In the genomic region with DNA sequence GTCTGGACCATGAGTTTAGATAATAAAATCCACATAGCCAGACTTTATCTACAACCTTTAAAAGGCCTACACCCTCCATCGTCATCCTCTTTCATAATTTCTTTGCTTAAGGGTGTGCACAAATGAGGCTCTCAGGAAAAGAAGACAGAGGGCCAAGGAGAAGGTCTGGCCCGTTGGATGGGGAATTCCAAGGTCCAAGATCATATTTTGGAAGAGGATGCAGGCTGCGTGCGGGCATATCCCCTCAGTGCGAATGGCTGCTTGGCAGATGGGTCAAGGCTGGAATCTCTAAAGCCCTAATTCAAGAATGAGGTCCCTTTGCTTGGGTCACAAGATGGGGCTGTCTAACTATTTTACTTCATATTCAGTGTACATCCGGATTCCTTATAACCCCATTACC, we compare ENCODE assay signal across 14 cellular contexts.
A peak's percentile ranks its signal among the peaks of the same experiment; 100 is the strongest.
DNase-seq lines count a peak whose midpoint lies in the region; ATAC-seq, FAIRE-seq and TF ChIP-seq lines count a peak whose summit lies in the region.
"Had no signal": no experiment of that assay in that cellular context is flagged by ENCODE, and none has a peak within 500 bp of the region (broad histone marks: within the 10 kb centered on the region; RNA-seq: fewer than 3 reads in every experiment).

No MANE protein-coding gene starts in this region.

- no peaks in the 10 kb centered on the region for H3K9me3 ChIP-seq in H1 (ENCODE audit: insufficient read depth in 2 of 2, low read depth in 1 of 2, low read length in 1 of 2)
- no peaks in the 10 kb centered on the region for H3K9me3 ChIP-seq in neural progenitor cell (ENCODE audit: low read depth)
- H3K9me3 ChIP-seq in WERI-Rb-1 (ENCODE audit: severe bottlenecking) = no peaks in the 10 kb centered on the region
- H3K9me3 ChIP-seq: BLaER1 had no signal

- no peak for TF ChIP-seq CTCF in H1 (IDR thresholded peaks at IDR 0.05; ENCODE audit: control extremely low read depth in 1 of 3, insufficient read depth in 1 of 3, low read depth in 1 of 3, low read length in 3 of 3)
- TF ChIP-seq CTCF in neural progenitor cell (IDR thresholded peaks at IDR 0.05) = no peak
- no peak for TF ChIP-seq CTCF in WERI-Rb-1 (IDR thresholded peaks at IDR 0.05; ENCODE audit: low read depth, low read length)

- H2BK15ac ChIP-seq in H1 (ENCODE audit: low read length) = no peak overlapping the region

- no peaks in the 10 kb centered on the region for H3K79me1 ChIP-seq in H1 (ENCODE audit: low read depth, low read length)

- no peak overlapping the region for H2BK20ac ChIP-seq in H1 (ENCODE audit: low read length)

- no peak overlapping the region for H2BK120ac ChIP-seq in H1 (replicated peaks; ENCODE audit: low read depth, low read length)

- POLR2A ChIA-PET in H1 (lab: Charles Lee; ENCODE audit: partially characterized antibody) = no interaction called here

- H3K4me2 ChIP-seq in H1 (ENCODE audit: insufficient read depth in 1 of 2, low read depth in 2 of 2, low read length in 2 of 2) (no peak overlapping the region), neural progenitor cell (no peak overlapping the region)
- H3K4me2 ChIP-seq: BLaER1 had no signal

- H4K91ac ChIP-seq in H1 (replicated peaks; ENCODE audit: insufficient read length, low read length) = no peak overlapping the region

- no peaks in the 10 kb centered on the region for H3K9me3 Mint-ChIP-seq in neural progenitor cell

- H3K27me3 Mint-ChIP-seq in neural progenitor cell (ENCODE audit: insufficient read depth, low read depth) = no peaks in the 10 kb centered on the region
- H3K27me3 Mint-ChIP-seq: CD4-positive, alpha-beta memory T cell had no signal

- TF ChIP-seq POLR2A in H1 (IDR thresholded peaks at IDR 0.05; ENCODE audit: control extremely low read depth in 1 of 2, low read depth in 2 of 2, low read length in 2 of 2) = no peak

- no peak for ATAC-seq in GM18520 (IDR thresholded peaks at IDR 0.05; ENCODE audit: unreplicated experiment)

- no peak for FAIRE-seq in H1 (lab: Jason Lieb, UNC)

- no peaks in the 10 kb centered on the region; the same call in 1 of the 2 replicates for H3K23me2 ChIP-seq in H1 (ENCODE audit: low read depth, low read length)

- H3K14ac ChIP-seq in H1 (ENCODE audit: insufficient read length) = no peak overlapping the region

- no peak overlapping the region for H3K27ac Mint-ChIP-seq in neural progenitor cell
- H3K27ac Mint-ChIP-seq: CD14-positive monocyte; CD4-positive, alpha-beta memory T cell had no signal

- TF ChIP-seq RAD21 in H1 (IDR thresholded peaks at IDR 0.05 in 1 of 2, conservative IDR thresholded peaks at IDR 0.05 in 1 of 2; ENCODE audit: low read depth in 2 of 2, low read length in 2 of 2) = no peak

- no peak overlapping the region for H3K4ac ChIP-seq in H1 (replicated peaks; ENCODE audit: insufficient read length, low read depth, low read length)

- H3K23ac ChIP-seq in H1 (ENCODE audit: insufficient read length) = no peak overlapping the region

- CTCF ChIA-PET in H1 (lab: Charles Lee; ENCODE audit: partially characterized antibody) = no interaction called here

- no peak overlapping the region for H3K56ac ChIP-seq in H1 (replicated peaks; ENCODE audit: insufficient read length, low read depth, low read length)

- H2AK5ac ChIP-seq in H1 (ENCODE audit: low read depth, low read length) = no peak overlapping the region

- no peak overlapping the region for H4K8ac ChIP-seq in H1 (ENCODE audit: extremely low read depth, insufficient read depth, low read length)

- H2AFZ ChIP-seq in H1 (ENCODE audit: low read length) (peak overlapping the region; percentile 88), neural progenitor cell (replicated peaks) (peak overlapping the region; percentile 24)

- H3K4me3 Mint-ChIP-seq in neural progenitor cell = no peak overlapping the region
- H3K4me3 Mint-ChIP-seq: CD14-positive monocyte; CD4-positive, alpha-beta memory T cell had no signal

- no peak overlapping the region for H3K18ac ChIP-seq in H1 (ENCODE audit: extremely low read depth, low read length)

- no peak overlapping the region for H2BK12ac ChIP-seq in H1 (ENCODE audit: low read depth, low read length)

- WGBS in H1 (ENCODE audit: extremely low coverage in 1 of 2, insufficient coverage in 1 of 2, insufficient read length in 1 of 2, insufficient replicate concordance in 2 of 2, low coverage in 1 of 2, low lambda C conversion rate in 2 of 2, missing lambda C conversion rate in 1 of 2), 2 experiments = 97% methylated on average over 6 of the region's 6 CpGs; no CpG with 5 or more reads in 1 of the 2 experiments

- H3K9ac ChIP-seq in H1 (replicated peaks in 1 of 4; ENCODE audit: extremely low read depth in 1 of 4, low read depth in 3 of 4, low read length in 3 of 4) (no peak overlapping the region), neural progenitor cell (no peak overlapping the region)
- H3K9ac ChIP-seq: BLaER1 had no signal

- H3K27ac ChIP-seq in H1 (ENCODE audit: low read depth, low read length) (no peak overlapping the region), neural progenitor cell (no peak overlapping the region), WERI-Rb-1 (no peak overlapping the region)
- H3K27ac ChIP-seq: BLaER1 had no signal

- H3F3A ChIP-seq in neural progenitor cell (ENCODE audit: low read depth) = no peaks in the 10 kb centered on the region

- H4K5ac ChIP-seq in H1 (ENCODE audit: insufficient read length, low read depth, low read length) = no peak overlapping the region

- no peak overlapping the region for H3K4me3 ChIP-seq in H1 (ENCODE audit: extremely low read depth in 1 of 4, insufficient read depth in 2 of 4, low read depth in 3 of 4, low read length in 4 of 4)
- no peak overlapping the region for H3K4me3 ChIP-seq in neural progenitor cell
- H3K4me3 ChIP-seq in WERI-Rb-1 (ENCODE audit: low read depth, low read length) = no peak overlapping the region
- H3K4me3 ChIP-seq: BLaER1 had no signal

- H4K20me1 ChIP-seq in H1 (replicated peaks in 1 of 2; ENCODE audit: control insufficient read depth in 1 of 2, insufficient read depth in 2 of 2, low read length in 2 of 2) (no peaks in the 10 kb centered on the region), neural progenitor cell (ENCODE audit: low read depth) (no peaks in the 10 kb centered on the region)
- H4K20me1 ChIP-seq: BLaER1 had no signal

- H3K27me3 ChIP-seq in H1 (replicated peaks in 1 of 4; ENCODE audit: control insufficient read depth in 3 of 4, extremely low read depth in 1 of 4, insufficient read depth in 3 of 4, low read length in 3 of 4) (no peaks in the 10 kb centered on the region), neural progenitor cell (no peaks in the 10 kb centered on the region), WERI-Rb-1 (ENCODE audit: insufficient read depth, low read depth, severe bottlenecking) (peaks cover 10% of the 10 kb centered on the region)
- H3K27me3 ChIP-seq: BLaER1 had no signal

- H3K79me2 ChIP-seq in H1 (ENCODE audit: control insufficient read depth in 1 of 2, insufficient read depth in 2 of 2, low read length in 2 of 2) (no peaks in the 10 kb centered on the region), neural progenitor cell (ENCODE audit: low read depth) (no peaks in the 10 kb centered on the region)

- H3K4me1 Mint-ChIP-seq in neural progenitor cell = no peaks in the 10 kb centered on the region
- H3K4me1 Mint-ChIP-seq: CD14-positive monocyte; CD4-positive, alpha-beta memory T cell had no signal

- no peak overlapping the region for H2BK5ac ChIP-seq in H1 (ENCODE audit: low read depth, low read length)

- H3K36me3 Mint-ChIP-seq in neural progenitor cell = no peaks in the 10 kb centered on the region
- H3K36me3 Mint-ChIP-seq: CD14-positive monocyte; CD4-positive, alpha-beta memory T cell had no signal

- H3K36me3 ChIP-seq in H1 (ENCODE audit: control insufficient read depth in 2 of 4, insufficient read depth in 4 of 4, low read length in 3 of 4) (no peaks in the 10 kb centered on the region), neural progenitor cell (no peaks in the 10 kb centered on the region), WERI-Rb-1 (no peaks in the 10 kb centered on the region)
- H3K36me3 ChIP-seq: BLaER1 had no signal

- H3K4me1 ChIP-seq in H1 (replicated peaks in 1 of 4; ENCODE audit: control insufficient read depth in 3 of 4, insufficient read depth in 4 of 4, low read length in 3 of 4) (no peaks in the 10 kb centered on the region), neural progenitor cell (peaks cover 3% of the 10 kb centered on the region)
- H3K4me1 ChIP-seq: BLaER1 had no signal

- no peak for TF ChIP-seq EP300 in H1 (IDR thresholded peaks at IDR 0.05; ENCODE audit: borderline replicate concordance in 1 of 2, low read depth in 2 of 2, low read length in 2 of 2)

- DNase-seq in NOMO-1 treated with DMSO at 0.1 percent for 48 hours (lab: John Stamatoyannopoulos, UW; ENCODE audit: unreplicated experiment) = peak; percentile 17
- DNase-seq in NOMO-1 treated with dmso at 0.1 percent for 144 hours (lab: John Stamatoyannopoulos, UW; ENCODE audit: unreplicated experiment) = no peak
- DNase-seq in H1 (ENCODE audit: low read depth in 1 of 2, low spot score in 2 of 2) = no peak
- no peak for DNase-seq in neural progenitor cell (ENCODE audit: low spot score)
- DNase-seq in NCI-H69 (lab: John Stamatoyannopoulos, UW) = no peak
- DNase-seq in WERI-Rb-1 = no peak
- DNase-seq: 8988T; CD4-positive, alpha-beta memory T cell; DMS79 treated with DMSO at 0.1 percent for 48 hours; GF-D8; HCEC 1CT had no signal

TF ChIP-seq in H1, 55 proteins besides CTCF, POLR2A, EP300 and RAD21:
- no peak for TF ChIP-seq ASH2L (IDR thresholded peaks at IDR 0.05; ENCODE audit: low read length)
- TF ChIP-seq NANOG (IDR thresholded peaks at IDR 0.05; ENCODE audit: insufficient read depth, low read depth, low read length, poor library complexity, severe bottlenecking) = no peak
- no peak for TF ChIP-seq RFX5 (IDR thresholded peaks at IDR 0.05; ENCODE audit: borderline replicate concordance, low read depth, low read length)
- no peak for TF ChIP-seq GABPA (IDR thresholded peaks at IDR 0.05; ENCODE audit: borderline replicate concordance, insufficient read depth, low read length)
- TF ChIP-seq JUN (IDR thresholded peaks at IDR 0.05; ENCODE audit: low read depth, low read length) = no peak
- no peak for TF ChIP-seq KDM4A (IDR thresholded peaks at IDR 0.05; ENCODE audit: low read depth, low read length, severe bottlenecking)
- no peak for TF ChIP-seq SP4 (IDR thresholded peaks at IDR 0.05; ENCODE audit: low read length)
- no peak for TF ChIP-seq SIX5 (IDR thresholded peaks at IDR 0.05; ENCODE audit: low read depth, low read length)
- no peak for TF ChIP-seq FOSL1 (IDR thresholded peaks at IDR 0.05; ENCODE audit: insufficient read depth, low read depth, low read length)
- no peak for TF ChIP-seq BRCA1 (IDR thresholded peaks at IDR 0.05; ENCODE audit: low read depth, low read length)
- no peak for TF ChIP-seq TCF12 (IDR thresholded peaks at IDR 0.05; ENCODE audit: low read depth, low read length)
- TF ChIP-seq KDM1A (IDR thresholded peaks at IDR 0.05; ENCODE audit: borderline replicate concordance, low read length) = no peak
- no peak for TF ChIP-seq CTBP2 (IDR thresholded peaks at IDR 0.05; ENCODE audit: borderline replicate concordance, insufficient read depth, insufficient read length, low read length)
- TF ChIP-seq EGR1 (IDR thresholded peaks at IDR 0.05; ENCODE audit: borderline replicate concordance, low read depth, low read length) = no peak
TF ChIP-seq in H1: peak in this region for 0.
